In genomic region chr1:2229921-2230700, GRCh38 we compare ENCODE assay signal across 8 cellular contexts. TPM values are rescaled to one million over a fixed set of nuclear protein-coding genes. Genes with fewer than 3 reads are reported as not detected.
A peak's percentile ranks its signal among the peaks of the same experiment; 100 is the strongest.
DNase-seq lines count a peak whose midpoint lies in the region; ATAC-seq and TF ChIP-seq lines count a peak whose summit lies in the region.

No MANE protein-coding gene starts in this region.

- no peaks in the 10 kb centered on the region for H3K9me3 Mint-ChIP-seq in effector memory CD8-positive, alpha-beta T cell

- H3K36me3 ChIP-seq in RWPE2 (ENCODE audit: low read depth) = peaks cover 9% of the 10 kb centered on the region; the same call in 1 of the 2 replicates
- no peaks in the 10 kb centered on the region for H3K36me3 ChIP-seq in mucosa of descending colon (ENCODE audit: low read depth)

- no peaks in the 10 kb centered on the region for H3K27me3 Mint-ChIP-seq in effector memory CD8-positive, alpha-beta T cell

- H3K4me1 ChIP-seq in RWPE2 (ENCODE audit: insufficient read depth, poor library complexity, severe bottlenecking) = peaks cover 15% of the 10 kb centered on the region
- H3K4me1 ChIP-seq in mucosa of descending colon (ENCODE audit: low read depth) = peaks cover 57% of the 10 kb centered on the region

- H3K4me1 Mint-ChIP-seq in effector memory CD8-positive, alpha-beta T cell (ENCODE audit: low read depth in 2 of 2) = peaks cover 53 to 56% of the 10 kb centered on the region in 2 donors

- H3K36me3 Mint-ChIP-seq in effector memory CD8-positive, alpha-beta T cell (ENCODE audit: insufficient read depth) = peaks cover 83% of the 10 kb centered on the region

- peak overlapping the region; percentile 96 to 99 for H3K27ac Mint-ChIP-seq in effector memory CD8-positive, alpha-beta T cell

- no peak for TF ChIP-seq CTCF in RWPE2 (IDR thresholded peaks at IDR 0.05; ENCODE audit: poor library complexity, severe bottlenecking)
- no peak for TF ChIP-seq CTCF in mucosa of descending colon (IDR thresholded peaks at IDR 0.05)
- no peak for TF ChIP-seq CTCF in GM10266 (IDR thresholded peaks at IDR 0.05; ENCODE audit: control insufficient read depth, insufficient read depth, low read depth, missing control alignments)

- H3K4me3 Mint-ChIP-seq in effector memory CD8-positive, alpha-beta T cell = peak overlapping the region; percentile 87 to 89

- intact Hi-C loops in mucosa of descending colon (cut with DNase I, micrococcal nuclease) = no loop called here

- H3K27ac ChIP-seq in RWPE2 (ENCODE audit: poor library complexity, severe bottlenecking) = peak overlapping the region; percentile 90

- H3K9me3 ChIP-seq in RWPE2 (ENCODE audit: severe bottlenecking) (no peaks in the 10 kb centered on the region), mucosa of descending colon (no peaks in the 10 kb centered on the region)

- H3K4me3 ChIP-seq in RWPE2 (ENCODE audit: severe bottlenecking) (peak overlapping the region; percentile 80), mucosa of descending colon (peak overlapping the region; percentile 7)

- no peaks in the 10 kb centered on the region for H3K27me3 ChIP-seq in RWPE2 (ENCODE audit: insufficient read depth, poor library complexity, severe bottlenecking)

- peak; percentile 65 for DNase-seq in ELR (ENCODE audit: low read depth)
- no peak for DNase-seq in RWPE2 (ENCODE audit: low spot score)
- DNase-seq in effector memory CD8-positive, alpha-beta T cell = no peak
- DNase-seq in mucosa of descending colon = peak in 2 of 3 donors; percentile 69 to 75
- DNase-seq in GM10266 (ENCODE audit: extremely low spot score) = no peak

- ATAC-seq in RWPE2 (ENCODE audit: low read depth) (no peak), mucosa of descending colon (no peak), GM21825 (IDR thresholded peaks at IDR 0.05; ENCODE audit: unreplicated experiment) (no peak), GM21381 (IDR thresholded peaks at IDR 0.05; ENCODE audit: unreplicated experiment) (no peak), HG02938 (IDR thresholded peaks at IDR 0.05; ENCODE audit: unreplicated experiment) (no peak)
- ATAC-seq in effector memory CD8-positive, alpha-beta T cell (replicated peaks) = no peak

RNA-seq across cellular contexts. Expression of gene SKI, which starts 2.0 kb away (rescaled TPM):
- 10 to 100 TPM; 26.8 to 86.6 (median 29.0) TPM for total RNA-seq in mucosa of descending colon

RNA-seq across cellular contexts. Expression of gene FAAP20, which starts 35.5 kb away (rescaled TPM):
- total RNA-seq in mucosa of descending colon = 10 to 100 TPM; 23.4 to 42.6 (median 32.0) TPM

Comparison
In these comparisons a context has a peak if more than half of its experiments do, and no peak if none do; other contexts are left out.
1. DNase-seq: peak in ELR (single experiment) and mucosa of descending colon (2 of 3); none in RWPE2 (single experiment), effector memory CD8-positive, alpha-beta T cell (0 of 3) and GM10266 (single experiment).